In genomic region chr1:201825245-201825644, GRCh38 we compare ENCODE assay signal across 19 cellular contexts. TPM values are rescaled to one million over a fixed set of nuclear protein-coding genes. Genes with fewer than 3 reads are reported as not detected.
A peak's percentile ranks its signal among the peaks of the same experiment; 100 is the strongest.
DNase-seq lines count a peak whose midpoint lies in the region; TF ChIP-seq lines count a peak whose summit lies in the region.
"Had no signal": no experiment of that assay in that cellular context is flagged by ENCODE, and none has a peak within 500 bp of the region (broad histone marks: within the 10 kb centered on the region; RNA-seq: fewer than 3 reads in every experiment).

No MANE protein-coding gene starts in this region.

- no peak overlapping the region for H3K23ac ChIP-seq in mesenchymal stem cell (ENCODE audit: low read length in 2 of 2)
- no peak overlapping the region for H3K23ac ChIP-seq in H9 (ENCODE audit: insufficient read length, low read depth, low read length)

- H2AK5ac ChIP-seq in mesenchymal stem cell (ENCODE audit: low read length, severe bottlenecking) (no peak overlapping the region), H9 (ENCODE audit: insufficient read length, low read length) (no peak overlapping the region)

- peak; percentile 65 for DNase-seq in Ammon's horn (ENCODE audit: low spot score)
- no peak for DNase-seq in HFFc6
- no peak for DNase-seq in mesenchymal stem cell
- no peak for DNase-seq in H9
- DNase-seq in iPS-NIHi7 (ENCODE audit: extremely low spot score): no peak
- DNase-seq in ovary: no peak
- no peak for DNase-seq in D341Med (ENCODE audit: low spot score)
- DNase-seq: BE2C, DMS79, H7, NCI-H1092, NCI-H1436 treated with DMSO at 0.1 percent for 48 hours, NCI-H1930, NCI-H510A, PC-9, SHP77 treated with DMSO at 0.1 percent for 48 hours had no signal

- peak overlapping the region; percentile 9 for H4K8ac ChIP-seq in mesenchymal stem cell (ENCODE audit: low read length)
- H4K8ac ChIP-seq in H9 (replicated peaks; ENCODE audit: insufficient read length, low read depth, low read length): no peak overlapping the region

- H3K36me3 ChIP-seq in mesenchymal stem cell (ENCODE audit: control insufficient read depth in 1 of 2, insufficient read depth in 2 of 2, low read depth in 1 of 2, low read length in 2 of 2) (peaks cover 19 to 52% of the 10 kb centered on the region in 2 experiments), ovary (no peaks in the 10 kb centered on the region)

- H3K4ac ChIP-seq in mesenchymal stem cell (ENCODE audit: low read depth in 1 of 2, low read length in 2 of 2) (no peak overlapping the region), H9 (ENCODE audit: low read depth, low read length) (no peak overlapping the region)

- no peaks in the 10 kb centered on the region for H4K20me1 ChIP-seq in H9 (ENCODE audit: control insufficient read depth, insufficient read depth, insufficient read length)

- H4K91ac ChIP-seq in mesenchymal stem cell (ENCODE audit: low read length) (no peak overlapping the region), H9 (ENCODE audit: insufficient read length, low read depth, low read length) (no peak overlapping the region)

- no peak overlapping the region for H3K4me2 ChIP-seq in mesenchymal stem cell (ENCODE audit: low read length, poor library complexity, severe bottlenecking)
- H3K4me2 ChIP-seq in H9 (ENCODE audit: insufficient read depth, insufficient read length, low read length): no peak overlapping the region
- H3K4me2 ChIP-seq: A549, PC-9 had no signal

- H3K14ac ChIP-seq in mesenchymal stem cell (ENCODE audit: low read length in 2 of 2) (no peak overlapping the region), H9 (ENCODE audit: insufficient read depth, low read length) (no peak overlapping the region)

- H3K4me1 Mint-ChIP-seq in HFFc6 (ENCODE audit: low read depth) (peaks cover 40% of the 10 kb centered on the region), H9 (peaks cover 16 to 27% of the 10 kb centered on the region in 2 experiments)

- TF ChIP-seq POLR2A in ovary (IDR thresholded peaks at IDR 0.05): no peak

- 97% methylated on average over 1 of the region's 3 CpGs for WGBS in mesenchymal stem cell
- WGBS in H9 (ENCODE audit: extremely low coverage, insufficient read length, low lambda C conversion rate): no CpG with 5 or more reads among the region's 3 CpGs
- WGBS in ovary, 3 donors: 38 to 50% (median 44%) methylated on average over 3 of the region's 3 CpGs

- no peak for TF ChIP-seq EP300 in ovary (IDR thresholded peaks at IDR 0.05)

- H3K56ac ChIP-seq in H9 (ENCODE audit: insufficient read length, low read depth, low read length): no peak overlapping the region

- no peak overlapping the region for H2BK20ac ChIP-seq in H9 (ENCODE audit: low read depth, low read length, poor library complexity, severe bottlenecking)

- H3K27ac ChIP-seq in cingulate gyrus (ENCODE audit: low read depth, low read length) (peak overlapping the region; percentile 90), mesenchymal stem cell (ENCODE audit: low read length, poor library complexity, severe bottlenecking) (no peak overlapping the region), H9 (ENCODE audit: insufficient read length, low read depth, low read length) (no peak overlapping the region), ovary (no peak overlapping the region)
- H3K27ac ChIP-seq: A549, PC-9, RWPE1 had no signal

- no peaks in the 10 kb centered on the region for H3K9me3 Mint-ChIP-seq in HFFc6
- no peaks in the 10 kb centered on the region for H3K9me3 Mint-ChIP-seq in H9

- H4K5ac ChIP-seq in H9 (ENCODE audit: insufficient read length, low read depth, low read length): no peak overlapping the region

- H2BK12ac ChIP-seq in mesenchymal stem cell (ENCODE audit: low read length in 2 of 2) (no peak overlapping the region), H9 (ENCODE audit: insufficient read length, low read depth, low read length) (no peak overlapping the region)

- H3K9ac ChIP-seq in mesenchymal stem cell (ENCODE audit: low read length) (no peak overlapping the region), H9 (ENCODE audit: extremely low read depth, insufficient read length, low read length) (no peak overlapping the region)

- H3K27me3 Mint-ChIP-seq in HFFc6 (ENCODE audit: insufficient read depth): peaks cover 16% of the 10 kb centered on the region
- H3K27me3 Mint-ChIP-seq in H9 (ENCODE audit: low read depth): no peaks in the 10 kb centered on the region; the same call in none of the 2 replicates

- H3K4me3 Mint-ChIP-seq in HFFc6: no peak overlapping the region
- H3K4me3 Mint-ChIP-seq in H9: no peak overlapping the region

- H3K79me1 ChIP-seq in mesenchymal stem cell (replicated peaks; ENCODE audit: low read length, poor library complexity, severe bottlenecking) (peaks cover 20% of the 10 kb centered on the region), H9 (ENCODE audit: insufficient read depth, low read depth, low read length, poor library complexity, severe bottlenecking) (no peaks in the 10 kb centered on the region)

- TF ChIP-seq CTCF in HFFc6 (IDR thresholded peaks at IDR 0.05): no peak
- no peak for TF ChIP-seq CTCF in H9 (conservative IDR thresholded peaks at IDR 0.05)
- no peak for TF ChIP-seq CTCF in ovary (IDR thresholded peaks at IDR 0.05)

- no peaks in the 10 kb centered on the region for H3K9me3 ChIP-seq in mesenchymal stem cell (ENCODE audit: control insufficient read depth, low read length)
- no peaks in the 10 kb centered on the region for H3K9me3 ChIP-seq in H9 (ENCODE audit: control insufficient read depth, low read depth, low read length)
- H3K9me3 ChIP-seq in ovary: no peaks in the 10 kb centered on the region
- H3K9me3 ChIP-seq: A549, BE2C had no signal

- intact Hi-C loops in ovary (cut with DNase I): loop anchor here in 1 of 4 donors (5.0 kb wide), 1 partner anchor 147 kb away; no protein-coding TSS in a partner anchor

- no peak overlapping the region for H3T11ph ChIP-seq in H9 (ENCODE audit: low read length)

- H2BK120ac ChIP-seq in mesenchymal stem cell (ENCODE audit: low read depth, low read length) (no peak overlapping the region), H9 (ENCODE audit: low read depth, low read length, poor library complexity, severe bottlenecking) (no peak overlapping the region)

- H2AFZ ChIP-seq in mesenchymal stem cell (ENCODE audit: low read depth, low read length) (no peak overlapping the region), H9 (ENCODE audit: low read length) (no peak overlapping the region)
- H2AFZ ChIP-seq: PC-9 had no signal

- H2BK15ac ChIP-seq in mesenchymal stem cell (ENCODE audit: low read depth, poor library complexity, severe bottlenecking): no peak overlapping the region
- H2BK15ac ChIP-seq in H9 (ENCODE audit: low read depth, low read length): no peak overlapping the region

- H3K79me2 ChIP-seq in H9 (ENCODE audit: insufficient read depth, low read length): peaks cover 8% of the 10 kb centered on the region

- H3K4me3 ChIP-seq in mesenchymal stem cell (ENCODE audit: insufficient read depth in 1 of 2, low read depth in 1 of 2, low read length in 2 of 2): no peak overlapping the region
- H3K4me3 ChIP-seq in ovary: no peak overlapping the region
- H3K4me3 ChIP-seq: A549, PC-9 had no signal

- H3K27me3 ChIP-seq in mesenchymal stem cell (ENCODE audit: control insufficient read depth in 1 of 2, insufficient read depth in 1 of 2, low read length in 2 of 2): no peaks in the 10 kb centered on the region
- no peaks in the 10 kb centered on the region for H3K27me3 ChIP-seq in H9 (ENCODE audit: insufficient read depth, low read length)
- H3K27me3 ChIP-seq in ovary: no peaks in the 10 kb centered on the region
- H3K27me3 ChIP-seq: BE2C had no signal

- peaks cover 7% of the 10 kb centered on the region for H3K4me1 ChIP-seq in mesenchymal stem cell (ENCODE audit: control insufficient read depth, insufficient read depth, low read depth, low read length)
- no peaks in the 10 kb centered on the region for H3K4me1 ChIP-seq in H9 (ENCODE audit: insufficient read depth, low read length)
- no peaks in the 10 kb centered on the region for H3K4me1 ChIP-seq in ovary (ENCODE audit: insufficient read depth)
- H3K4me1 ChIP-seq: BE2C had no signal

- H3K27ac Mint-ChIP-seq in HFFc6 (0 out of 2 replicates have a peak overlapping the region, but pooled peaks have one; percentile 36), H9 (no peak overlapping the region; a peak in 1 of 7 replicates)

- peaks cover 33% of the 10 kb centered on the region for H3K36me3 Mint-ChIP-seq in HFFc6 (ENCODE audit: low read depth)
- peaks cover 5 to 18% (median 14%) of the 10 kb centered on the region in 3 experiments for H3K36me3 Mint-ChIP-seq in H9 (ENCODE audit: insufficient read depth in 1 of 3, low read depth in 3 of 3)

- no peaks in the 10 kb centered on the region for H3K23me2 ChIP-seq in H9 (ENCODE audit: insufficient read length, low read depth, low read length, poor library complexity, severe bottlenecking)

- H3K18ac ChIP-seq in mesenchymal stem cell (ENCODE audit: low read depth in 1 of 2, low read length in 2 of 2) (no peak overlapping the region), H9 (ENCODE audit: insufficient read length, low read depth, low read length) (no peak overlapping the region)

- H2BK5ac ChIP-seq in mesenchymal stem cell (ENCODE audit: low read depth, low read length, poor library complexity, severe bottlenecking) (no peak overlapping the region), H9 (ENCODE audit: insufficient read length, low read length) (no peak overlapping the region)

RNA-seq across cellular contexts. Expression of gene IPO9, which starts 3.7 kb away (rescaled TPM):
- 10 to 100 TPM; 54.1 to 77.8 (median 63.6) TPM for total RNA-seq in HFFc6 (2021; fragmentation: NEBNext Ultra II Directional; extraction: Animal tissue kit (Norgen Biotek cat#: 25700))
- 30.8 TPM for polyA plus RNA-seq in mesenchymal stem cell (2013, experiment 1 of 2)
- polyA plus RNA-seq in mesenchymal stem cell (2013, experiment 2 of 2): 34.0 TPM
- total RNA-seq in H9 (2021) (104 TPM in 2 replicates), ovary (10 to 100 TPM; 12.9 to 43.8 (median 40.7) TPM)
- 10 to 100 TPM; 15.7 to 34.3 TPM for polyA plus RNA-seq in ovary
